Comparison of ENCODE assay signal across 37 cellular contexts in the genomic region with DNA sequence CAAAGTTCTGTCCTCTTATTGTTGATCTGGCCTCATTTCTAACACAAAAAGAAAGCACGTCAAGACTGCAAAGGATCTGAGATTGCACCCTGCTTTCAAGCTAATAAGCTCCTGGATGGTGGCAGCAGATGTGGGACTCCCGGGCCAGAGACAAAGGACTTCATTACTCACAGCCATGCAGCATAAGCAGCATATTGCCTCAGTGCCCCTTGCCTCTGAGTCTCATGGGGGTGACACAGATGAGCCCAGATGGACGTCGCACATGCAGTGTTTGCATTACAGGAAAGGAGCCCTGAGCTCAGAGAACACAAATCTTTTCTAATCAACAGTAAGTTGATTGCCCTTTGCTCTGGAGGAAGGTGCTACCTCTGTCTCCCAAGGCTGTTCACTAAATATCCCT.
"Had no signal": no experiment of that assay in that cellular context is flagged by ENCODE, and none has a peak within 500 bp of the region (broad histone marks: within the 10 kb centered on the region; RNA-seq: fewer than 3 reads in every experiment).

No MANE protein-coding gene starts in this region.

- H3K36me3 ChIP-seq: ascending aorta, cardiac muscle cell had no signal

- H3K4me3 ChIP-seq: ascending aorta, cardiac muscle cell had no signal

- H3K27ac ChIP-seq: ascending aorta, cardiac muscle cell, VCaP had no signal

- H3K9me3 Mint-ChIP-seq: activated naive CD4-positive, alpha-beta T cell treated with anti-CD3 and anti-CD28 coated beads, Interleukin-2, amount 10 ng/mL, durations not matched to agents 7 days and 5 days; activated naive CD4-positive, alpha-beta T cell treated with anti-CD3 and anti-CD28 coated beads, Interleukin-2, amount 50 U/mL, for 24 hours; activated naive CD8-positive, alpha-beta T cell treated with anti-CD3 and anti-CD28 coated beads, Interleukin-2, amount 50 U/mL, for 24 hours; activated T-cell treated with anti-CD3 and anti-CD28 coated beads, Interleukin-2, amount 50 U/mL, for 24 hours; central memory CD8-positive, alpha-beta T cell had no signal

- H3K4me1 Mint-ChIP-seq: activated CD4-positive, alpha-beta memory T cell treated with anti-CD3 and anti-CD28 coated beads, Interleukin-2, amount 10 ng/mL, durations not matched to agents 7 days and 5 days; activated CD4-positive, alpha-beta T cell treated with anti-CD3 and anti-CD28 coated beads for 36 hours; activated CD4-positive, alpha-beta T cell treated with anti-CD3 and anti-CD28 coated beads, Interleukin-2, amount 10 ng/mL, durations not matched to agents 7 days and 5 days; activated CD8-positive, alpha-beta memory T cell treated with anti-CD3 and anti-CD28 coated beads, Interleukin-2, amount 10 ng/mL, durations not matched to agents 7 days and 5 days; activated naive CD4-positive, alpha-beta T cell treated with anti-CD3 and anti-CD28 coated beads, Interleukin-2, amount 10 ng/mL, durations not matched to agents 7 days and 5 days; activated naive CD4-positive, alpha-beta T cell treated with anti-CD3 and anti-CD28 coated beads, Interleukin-2, amount 50 U/mL, for 24 hours; activated naive CD8-positive, alpha-beta T cell treated with anti-CD3 and anti-CD28 coated beads, Interleukin-2, amount 50 U/mL, for 24 hours; central memory CD8-positive, alpha-beta T cell had no signal

- H3K4me3 Mint-ChIP-seq: activated CD4-positive, alpha-beta memory T cell treated with anti-CD3 and anti-CD28 coated beads, Interleukin-2, amount 10 ng/mL, durations not matched to agents 7 days and 5 days; activated CD4-positive, alpha-beta T cell treated with anti-CD3 and anti-CD28 coated beads for 36 hours; activated CD4-positive, alpha-beta T cell treated with anti-CD3 and anti-CD28 coated beads, Interleukin-2, amount 10 ng/mL, durations not matched to agents 7 days and 5 days; activated CD8-positive, alpha-beta memory T cell treated with anti-CD3 and anti-CD28 coated beads, Interleukin-2, amount 10 ng/mL, durations not matched to agents 7 days and 5 days; activated CD8-positive, alpha-beta T cell treated with anti-CD3 and anti-CD28 coated beads, Interleukin-2, amount 10 ng/mL, durations not matched to agents 7 days and 5 days; activated naive CD4-positive, alpha-beta T cell treated with anti-CD3 and anti-CD28 coated beads, Interleukin-2, amount 10 ng/mL, durations not matched to agents 7 days and 5 days; activated naive CD4-positive, alpha-beta T cell treated with anti-CD3 and anti-CD28 coated beads, Interleukin-2, amount 50 U/mL, for 24 hours; activated naive CD8-positive, alpha-beta T cell; activated naive CD8-positive, alpha-beta T cell treated with anti-CD3 and anti-CD28 coated beads, Interleukin-2, amount 10 ng/mL, durations not matched to agents 7 days and 5 days; activated naive CD8-positive, alpha-beta T cell treated with anti-CD3 and anti-CD28 coated beads, Interleukin-2, amount 50 U/mL, for 24 hours; activated T-cell treated with anti-CD3 and anti-CD28 coated beads, Interleukin-2, amount 50 U/mL, for 24 hours; brain; central memory CD8-positive, alpha-beta T cell; T-helper 1 cell treated with Interleukin-12 subunit alpha and Interleukin-12 subunit beta and Interleukin-4 antibody, amounts not matched to agents 30 μg/mL and 1 μg/mL, for 36 hours; T-helper 2 cell treated with Interferon-gamma antibody and Interleukin-4, amounts not matched to agents 5 μg/mL and 100 μg/mL, for 36 hours; WTC11 had no signal

- ATAC-seq: activated CD4-positive, alpha-beta T cell treated with anti-CD3 and anti-CD28 coated beads for 36 hours; activated CD4-positive, CD25-positive, alpha-beta regulatory T cell treated with anti-CD3 and anti-CD28 coated beads, Interleukin-2, amount 50 U/mL, for 24 hours; activated CD8-positive, alpha-beta memory T cell treated with anti-CD3 and anti-CD28 coated beads, Interleukin-2, amount 10 ng/mL, durations not matched to agents 7 days and 5 days; activated CD8-positive, alpha-beta T cell treated with anti-CD3 and anti-CD28 coated beads, Interleukin-2, amount 10 ng/mL, durations not matched to agents 7 days and 5 days; activated naive CD8-positive, alpha-beta T cell treated with anti-CD3 and anti-CD28 coated beads, Interleukin-2, amount 50 U/mL, for 24 hours; WTC11 had no signal

- H3K27ac Mint-ChIP-seq: activated CD4-positive, alpha-beta memory T cell treated with anti-CD3 and anti-CD28 coated beads, Interleukin-2, amount 10 ng/mL, durations not matched to agents 7 days and 5 days; activated CD4-positive, alpha-beta T cell treated with anti-CD3 and anti-CD28 coated beads for 36 hours; activated CD4-positive, alpha-beta T cell treated with anti-CD3 and anti-CD28 coated beads, Interleukin-2, amount 10 ng/mL, durations not matched to agents 7 days and 5 days; activated CD8-positive, alpha-beta memory T cell treated with anti-CD3 and anti-CD28 coated beads, Interleukin-2, amount 10 ng/mL, durations not matched to agents 7 days and 5 days; activated CD8-positive, alpha-beta T cell treated with anti-CD3 and anti-CD28 coated beads, Interleukin-2, amount 10 ng/mL, durations not matched to agents 7 days and 5 days; activated naive CD4-positive, alpha-beta T cell treated with anti-CD3 and anti-CD28 coated beads, Interleukin-2, amount 10 ng/mL, durations not matched to agents 7 days and 5 days; activated naive CD4-positive, alpha-beta T cell treated with anti-CD3 and anti-CD28 coated beads, Interleukin-2, amount 50 U/mL, for 24 hours; activated naive CD8-positive, alpha-beta T cell; activated naive CD8-positive, alpha-beta T cell treated with anti-CD3 and anti-CD28 coated beads, Interleukin-2, amount 10 ng/mL, durations not matched to agents 7 days and 5 days; activated naive CD8-positive, alpha-beta T cell treated with anti-CD3 and anti-CD28 coated beads, Interleukin-2, amount 50 U/mL, for 24 hours; activated T-cell treated with anti-CD3 and anti-CD28 coated beads, Interleukin-2, amount 50 U/mL, for 24 hours; activated T-helper 2 cell treated with anti-CD3 and anti-CD28 coated beads, Interferon-gamma antibody, Interleukin-2, Interleukin-4, amounts not matched to agents 10 μg/mL and 5 μg/mL and 100 μg/mL, durations not matched to agents 14 hours and 24 hours and 36 hours; T-helper 1 cell treated with Interleukin-12 subunit alpha and Interleukin-12 subunit beta and Interleukin-4 antibody, amounts not matched to agents 30 μg/mL and 1 μg/mL, for 36 hours; T-helper 2 cell treated with Interferon-gamma antibody and Interleukin-4, amounts not matched to agents 5 μg/mL and 100 μg/mL, for 36 hours; WTC11 had no signal

- H3K36me3 Mint-ChIP-seq: activated naive CD4-positive, alpha-beta T cell treated with anti-CD3 and anti-CD28 coated beads, Interleukin-2, amount 10 ng/mL, durations not matched to agents 7 days and 5 days; activated naive CD4-positive, alpha-beta T cell treated with anti-CD3 and anti-CD28 coated beads, Interleukin-2, amount 50 U/mL, for 24 hours; activated naive CD8-positive, alpha-beta T cell had no signal

- H3K9me3 ChIP-seq: ascending aorta had no signal

- H3K27me3 ChIP-seq: ascending aorta, cardiac muscle cell had no signal

- H3K4me1 ChIP-seq: ascending aorta had no signal

- DNase-seq: activated CD4-positive, alpha-beta memory T cell treated with anti-CD3 and anti-CD28 coated beads, Interleukin-2, amount 10 ng/mL, durations not matched to agents 7 days and 5 days; activated CD4-positive, alpha-beta T cell treated with anti-CD3 and anti-CD28 coated beads for 1 hour; activated CD4-positive, alpha-beta T cell treated with anti-CD3 and anti-CD28 coated beads for 36 hours; activated CD4-positive, alpha-beta T cell treated with anti-CD3 and anti-CD28 coated beads for 48 hours; activated CD4-positive, alpha-beta T cell treated with anti-CD3 and anti-CD28 coated beads, Interleukin-2, amount 10 ng/mL, durations not matched to agents 7 days and 5 days; activated CD4-positive, alpha-beta T cell treated with anti-CD3 and anti-CD28 coated beads, Interleukin-2, amount 50 U/mL, for 48 hours; activated CD4-positive, CD25-positive, alpha-beta regulatory T cell; activated CD8-positive, alpha-beta memory T cell treated with anti-CD3 and anti-CD28 coated beads for 24 hours; activated CD8-positive, alpha-beta memory T cell treated with anti-CD3 and anti-CD28 coated beads, Interleukin-2, amount 10 ng/mL, durations not matched to agents 7 days and 5 days; activated CD8-positive, alpha-beta memory T cell treated with anti-CD3 and anti-CD28 coated beads, Interleukin-2, amount 50 U/mL, for 48 hours; activated CD8-positive, alpha-beta T cell treated with anti-CD3 and anti-CD28 coated beads, Interleukin-2, amount 10 ng/mL, durations not matched to agents 7 days and 5 days; activated effector memory CD4-positive, alpha-beta T cell treated with Interleukin-2 at 50 U/mL for 16 hours; activated gamma-delta T cell; activated naive CD4-positive, alpha-beta T cell treated with anti-CD3 and anti-CD28 coated beads, Interleukin-2, amount 10 ng/mL, durations not matched to agents 7 days and 5 days; activated naive CD4-positive, alpha-beta T cell treated with Interleukin-2 at 50 U/mL for 16 hours; activated naive CD8-positive, alpha-beta T cell treated with anti-CD3 and anti-CD28 coated beads, Interleukin-2, amount 10 ng/mL, durations not matched to agents 7 days and 5 days; activated naive CD8-positive, alpha-beta T cell treated with anti-CD3 and anti-CD28 coated beads, Interleukin-2, amount 50 U/mL, for 24 hours; activated T-cell treated with anti-CD3 and anti-CD28 coated beads, Interleukin-2, amount 50 U/mL, for 24 hours; activated T-cell treated with anti-CD3 and anti-CD28 coated beads, Interleukin-2, amount 50 U/mL, for 48 hours; amygdala; anterior cingulate cortex; caudate nucleus; cerebellar nuclear complex; T-helper 2 cell; T-helper 9 cell had no signal
